9 cellular contexts compared by ENCODE assay signal in genomic region chr1:178057863-178058576, GRCh38. TPM values are rescaled to one million over a fixed set of nuclear protein-coding genes. Genes with fewer than 3 reads are reported as not detected.
DNase-seq lines count a peak whose midpoint lies in the region; ATAC-seq and TF ChIP-seq lines count a peak whose summit lies in the region.
"Had no signal": no experiment of that assay in that cellular context is flagged by ENCODE, and none has a peak within 500 bp of the region (broad histone marks: within the 10 kb centered on the region; RNA-seq: fewer than 3 reads in every experiment).

No MANE protein-coding gene starts in this region.

- DNase-seq in LHCN-M2 (ENCODE audit: low read depth) (peak; percentile 95), coronary artery (ENCODE audit: low spot score) (no peak), left lung (no peak), testis (peak; percentile 85), kidney glomerular epithelial cell (lab: John Stamatoyannopoulos, UW) (no peak)
- DNase-seq in activated CD4-positive, alpha-beta T cell treated with anti-CD3 and anti-CD28 coated beads for 4 hours = no peak
- DNase-seq: T-helper 9 cell had no signal

- H3K4me3 ChIP-seq in coronary artery = peak overlapping the region; percentile 53
- H3K4me3 ChIP-seq in left lung = no peak overlapping the region
- H3K4me3 ChIP-seq in testis = no peak overlapping the region

- 32 to 45% methylated on average over 8 of the region's 8 CpGs for WGBS in testis, 2 donors

- no peak for TF ChIP-seq POLR2A in testis (IDR thresholded peaks at IDR 0.05)

- H3K27ac ChIP-seq in coronary artery (peak overlapping the region; percentile 51 to 76), left lung (peak overlapping the region; percentile 17 to 64), testis (peak overlapping the region; percentile 72 to 86)

- TF ChIP-seq CTCF in coronary artery (IDR thresholded peaks at IDR 0.05) (no peak), left lung (IDR thresholded peaks at IDR 0.05) (no peak), testis (IDR thresholded peaks at IDR 0.05) (no peak)

- no peaks in the 10 kb centered on the region for H3K9me3 ChIP-seq in left lung
- H3K9me3 ChIP-seq in testis = no peaks in the 10 kb centered on the region

- H3K36me3 ChIP-seq in left lung (no peaks in the 10 kb centered on the region), testis (ENCODE audit: low read depth, missing control alignments) (no peaks in the 10 kb centered on the region)

- H3K27me3 ChIP-seq in left lung (no peaks in the 10 kb centered on the region), testis (no peaks in the 10 kb centered on the region)

- peaks cover 14 to 35% of the 10 kb centered on the region in 2 donors for H3K4me1 ChIP-seq in left lung
- peaks cover 25% of the 10 kb centered on the region for H3K4me1 ChIP-seq in testis

- peak; percentile 15 for ATAC-seq in left lung
- ATAC-seq in GM21423 (IDR thresholded peaks at IDR 0.05; ENCODE audit: unreplicated experiment) = no peak
- ATAC-seq in GM21447 (IDR thresholded peaks at IDR 0.05; ENCODE audit: unreplicated experiment) = no peak

- intact Hi-C loops in left lung (cut with DNase I) = no loop called here
- intact Hi-C loops in testis (cut with DNase I; ENCODE audit: low total_unique reads) = no loop called here

RNA-seq across cellular contexts. Expression of gene RASAL2, which starts 35.9 kb away (rescaled TPM):
- total RNA-seq in LHCN-M2 (2014; rRNA removed) = 24.7 and 33.0 TPM in 2 replicates
- polyA plus RNA-seq in LHCN-M2 (2012) = 13.7 TPM
- total RNA-seq in left lung = 10 to 100 TPM; 27.5 to 30.2 TPM
- total RNA-seq in testis = 10 to 100 TPM; 39.6 to 41.7 TPM
- 25.9 TPM for polyA plus RNA-seq in testis (ENCODE audit: insufficient read depth, low read depth, low replicate concordance)

Comparison
In these comparisons a context has a peak if more than half of its experiments do, and no peak if none do; other contexts are left out.
1. DNase-seq: peak in LHCN-M2 (single experiment) and testis (single experiment); none in coronary artery (single experiment), left lung (0 of 2), activated CD4-positive, alpha-beta T cell treated with anti-CD3 and anti-CD28 coated beads for 4 hours (0 of 2) and kidney glomerular epithelial cell (single experiment).
2. Peak in every context shown above with its lines, with median percentiles within 50 percentile points of each other: H3K27ac ChIP-seq.